ENCODE assay signal across 15 cellular contexts in the genomic region with DNA sequence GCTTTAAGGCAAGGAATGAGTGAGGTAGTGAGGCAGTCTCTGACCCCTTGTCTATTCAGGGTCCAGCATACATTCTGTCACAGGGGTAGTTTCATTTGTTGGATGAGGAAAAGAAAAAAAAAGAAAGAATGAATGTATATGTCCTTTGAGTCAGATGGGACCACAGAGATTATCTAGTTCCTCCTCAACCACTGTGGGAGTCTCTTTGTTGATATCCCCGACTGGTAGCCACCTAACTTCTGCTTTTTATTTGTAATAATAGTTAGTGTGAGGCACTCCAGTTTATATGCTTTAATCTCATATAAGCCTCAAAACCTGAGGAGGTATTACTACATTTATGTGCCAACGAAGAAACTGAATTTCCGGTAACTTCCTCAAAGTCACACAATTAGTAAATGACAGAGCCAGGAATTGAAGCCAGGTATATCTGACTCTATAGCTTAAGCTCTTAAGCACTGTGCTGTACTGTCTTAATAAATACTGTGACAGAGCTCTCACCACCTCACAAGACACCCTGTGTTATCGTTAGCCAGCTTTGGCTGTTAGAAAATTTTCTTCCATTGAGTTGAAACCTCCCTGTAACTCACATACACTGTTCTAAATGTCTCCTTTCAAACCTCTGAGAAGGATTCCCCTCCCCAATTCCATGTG.
"Had no signal": no experiment of that assay in that cellular context is flagged by ENCODE, and none has a peak within 500 bp of the region (broad histone marks: within the 10 kb centered on the region; RNA-seq: fewer than 3 reads in every experiment).

No MANE protein-coding gene starts in this region.

- H3K27ac Mint-ChIP-seq: activated B cell treated with CpG ODN at 0.5 μM for 24 hours; activated CD4-positive, alpha-beta T cell treated with anti-CD3 and anti-CD28 coated beads, Interleukin-2, amount 10 ng/mL, durations not matched to agents 24 days and 14 days had no signal

- H3K4me1 Mint-ChIP-seq: activated CD4-positive, alpha-beta T cell treated with anti-CD3 and anti-CD28 coated beads, Interleukin-2, amount 10 ng/mL, durations not matched to agents 24 days and 14 days; central memory CD8-positive, alpha-beta T cell had no signal

- H3K27me3 Mint-ChIP-seq: activated B cell treated with CpG ODN at 0.5 μM for 24 hours; activated CD4-positive, alpha-beta T cell treated with anti-CD3 and anti-CD28 coated beads, Interleukin-2, amount 10 ng/mL, durations not matched to agents 24 days and 14 days; central memory CD8-positive, alpha-beta T cell had no signal

- ATAC-seq: body of pancreas, heart right ventricle, left ventricle myocardium superior had no signal

- H3K9me3 Mint-ChIP-seq: activated B cell treated with CpG ODN at 0.5 μM for 24 hours; activated CD4-positive, alpha-beta T cell treated with anti-CD3 and anti-CD28 coated beads, Interleukin-2, amount 10 ng/mL, durations not matched to agents 24 days and 14 days; central memory CD8-positive, alpha-beta T cell had no signal

- H3K4me3 Mint-ChIP-seq: activated B cell treated with CpG ODN at 0.5 μM for 24 hours; activated CD4-positive, alpha-beta T cell treated with anti-CD3 and anti-CD28 coated beads, Interleukin-2, amount 10 ng/mL, durations not matched to agents 24 days and 14 days; central memory CD8-positive, alpha-beta T cell had no signal

- DNase-seq: activated B cell treated with CpG ODN at 0.5 μM for 24 hours; activated CD4-positive, alpha-beta T cell treated with anti-CD3 and anti-CD28 coated beads, Interleukin-2, amount 10 ng/mL, durations not matched to agents 24 days and 14 days; activated CD8-positive, alpha-beta memory T cell treated with anti-CD3 and anti-CD28 coated beads for 24 hours; activated naive CD4-positive, alpha-beta T cell treated with anti-CD3 and anti-CD28 coated beads, Interleukin-2, amount 50 U/mL, for 16 hours; body of pancreas; cortex of kidney; effector CD8-positive, alpha-beta T cell; heart right ventricle; kidney; left ventricle myocardium superior; stimulated activated CD4-positive, alpha-beta T cell treated with anti-CD3 and anti-CD28 coated beads, Interleukin-4, amount 100 ng/mL, for 4 hours; T-helper 9 cell; tibial artery; uterus had no signal
